8 cellular contexts compared by ENCODE assay signal in genomic region chr18:48715651-48716354, GRCh38.
A peak's percentile ranks its signal among the peaks of the same experiment; 100 is the strongest.
DNase-seq lines count a peak whose midpoint lies in the region; ATAC-seq and TF ChIP-seq lines count a peak whose summit lies in the region.

No MANE protein-coding gene starts in this region.

- peaks cover 2% of the 10 kb centered on the region for H3K4me1 ChIP-seq in colonic mucosa

- H3K9me3 ChIP-seq in colonic mucosa, result no peaks in the 10 kb centered on the region

- no peaks in the 10 kb centered on the region for H3K27me3 ChIP-seq in colonic mucosa

- TF ChIP-seq CTCF in colonic mucosa (IDR thresholded peaks at IDR 0.05), result no peak

- no peaks in the 10 kb centered on the region for H3K36me3 ChIP-seq in colonic mucosa

- no peak overlapping the region for H3K9ac ChIP-seq in colonic mucosa (ENCODE audit: low read depth in 2 of 2, low read length in 2 of 2)

- ATAC-seq in GM18907 (IDR thresholded peaks at IDR 0.05; ENCODE audit: unreplicated experiment) (peak; percentile 68), HG03432 (IDR thresholded peaks at IDR 0.05; ENCODE audit: unreplicated experiment) (peak; percentile 74), sciatic nerve (peak; percentile 18), HG03039 (IDR thresholded peaks at IDR 0.05; ENCODE audit: unreplicated experiment) (no peak)

- DNase-seq in colonic mucosa, result peak; percentile 61
- no peak for DNase-seq in sciatic nerve (ENCODE audit: low spot score)
- no peak for DNase-seq in NCI-H345 (lab: John Stamatoyannopoulos, UW)
- no peak for DNase-seq in central memory CD4-positive, alpha-beta T cell
- DNase-seq in NCI-H2171 treated with DMSO at 0.1 percent for 48 hours (lab: John Stamatoyannopoulos, UW), result no peak

- peak overlapping the region; percentile 41 for H3K27ac ChIP-seq in colonic mucosa

- H3K4me3 ChIP-seq in colonic mucosa, result no peak overlapping the region

- intact Hi-C loops in colonic mucosa (cut with DNase I), result no loop called here
- intact Hi-C loops in sciatic nerve (cut with DNase I), result no loop called here
